ENCODE assay signal across 9 cellular contexts in the genomic region with DNA sequence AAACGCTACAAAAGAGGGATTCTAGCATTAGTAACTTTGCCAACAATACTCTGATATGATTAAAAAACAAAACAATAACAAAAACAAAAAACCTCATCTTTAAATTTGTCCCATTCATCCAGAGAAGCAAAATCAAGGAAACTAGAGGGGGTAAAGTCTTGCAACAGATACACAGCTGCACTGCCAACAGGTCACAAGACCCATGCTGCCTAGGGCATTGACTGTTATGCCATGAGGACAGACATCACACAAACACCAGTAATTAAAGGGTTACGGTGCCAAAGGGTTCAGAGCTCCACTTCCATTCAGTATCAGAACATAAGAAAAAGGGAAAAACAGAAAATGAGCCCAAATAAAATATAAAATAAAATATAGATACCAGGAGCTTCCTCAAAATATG. TPM values are rescaled to one million over a fixed set of nuclear protein-coding genes. Genes with fewer than 3 reads are reported as not detected.
DNase-seq lines count a peak whose midpoint lies in the region; ATAC-seq and TF ChIP-seq lines count a peak whose summit lies in the region.
"Had no signal": no experiment of that assay in that cellular context is flagged by ENCODE, and none has a peak within 500 bp of the region (broad histone marks: within the 10 kb centered on the region; RNA-seq: fewer than 3 reads in every experiment).

No MANE protein-coding gene starts in this region.

- peak; percentile 58 to 70 for DNase-seq in AML-193 (lab: John Stamatoyannopoulos, UW)
- no peak for DNase-seq in HFFc6
- no peak for DNase-seq in astrocyte of the cerebellum (ENCODE audit: low read depth)
- no peak for DNase-seq in dedifferentiated amniotic fluid mesenchymal stem cell (ENCODE audit: extremely low spot score)
- DNase-seq: SHP77 had no signal

- H3K27me3 Mint-ChIP-seq in HFFc6 (ENCODE audit: insufficient read depth): no peaks in the 10 kb centered on the region; the same call in 1 of the 2 replicates

- peaks cover 28% of the 10 kb centered on the region for H3K36me3 ChIP-seq in mesodermal cell (ENCODE audit: control insufficient read depth, insufficient read depth, low read length)

- H3K4me1 Mint-ChIP-seq in HFFc6 (ENCODE audit: low read depth): peaks cover 34% of the 10 kb centered on the region

- H3K4me1 ChIP-seq in mesodermal cell (ENCODE audit: control insufficient read depth, insufficient read depth, low read length, poor library complexity, severe bottlenecking): peaks cover 16% of the 10 kb centered on the region

- peak overlapping the region; percentile 98 for H3K4me3 Mint-ChIP-seq in HFFc6

- TF ChIP-seq POLR2A in GM18505 (IDR thresholded peaks at IDR 0.05; ENCODE audit: borderline replicate concordance, extremely low read depth, insufficient read depth, insufficient read length): no peak

- no peaks in the 10 kb centered on the region for H3K9me3 ChIP-seq in mesodermal cell (ENCODE audit: control insufficient read depth, low read length)

- TF ChIP-seq CTCF in HFFc6 (IDR thresholded peaks at IDR 0.05) (no peak), astrocyte of the cerebellum (IDR thresholded peaks at IDR 0.05; ENCODE audit: low read depth, low read length, missing control alignments) (no peak)

- H3K27ac Mint-ChIP-seq in HFFc6: peak overlapping the region; percentile 77

- ATAC-seq in GM19023 (IDR thresholded peaks at IDR 0.05; ENCODE audit: unreplicated experiment) (no peak), HG02678 (IDR thresholded peaks at IDR 0.05; ENCODE audit: unreplicated experiment) (no peak), GM18505 (IDR thresholded peaks at IDR 0.05; ENCODE audit: unreplicated experiment) (no peak)

- in situ Hi-C loops in astrocyte of the cerebellum (cut with HindIII; ENCODE audit: low sequenced_read_pairs): no loop called here

- H3K9me3 Mint-ChIP-seq in HFFc6: no peaks in the 10 kb centered on the region

- H3K27ac ChIP-seq in mesodermal cell (ENCODE audit: low read depth, low read length, severe bottlenecking): no peak overlapping the region

- 80 to 83% methylated on average over 1 of the region's 2 CpGs for WGBS in mesodermal cell (ENCODE audit: insufficient coverage in 2 of 2), 2 experiments

- H3K4me3 ChIP-seq in astrocyte of the cerebellum (ENCODE audit: low read depth, low read length): peak overlapping the region; percentile 67
- peak overlapping the region; percentile 72 for H3K4me3 ChIP-seq in mesodermal cell (ENCODE audit: extremely low read depth, insufficient read depth, low read length, poor library complexity, severe bottlenecking)

- no peaks in the 10 kb centered on the region for H3K36me3 Mint-ChIP-seq in HFFc6 (ENCODE audit: low read depth)

RNA-seq across cellular contexts. Expression of gene TBC1D20, which starts 1.6 kb away (rescaled TPM):
- total RNA-seq in HFFc6 (2021; fragmentation: NEBNext Ultra II Directional; extraction: Animal tissue kit (Norgen Biotek cat#: 25700)): 10 to 100 TPM; 36.7 to 47.0 (median 42.1) TPM
- 25.4 TPM for polyA plus RNA-seq in mesodermal cell (2013, experiment 1 of 2)
- polyA plus RNA-seq in mesodermal cell (2013, experiment 2 of 2): 21.6 TPM

RNA-seq across cellular contexts. Expression of gene RBCK1, which starts 52.6 kb away (rescaled TPM):
- 10 to 100 TPM; 76.4 to 84.1 (median 77.2) TPM for total RNA-seq in HFFc6 (2021; fragmentation: NEBNext Ultra II Directional; extraction: Animal tissue kit (Norgen Biotek cat#: 25700))
- 61.7 TPM for polyA plus RNA-seq in mesodermal cell (2013, experiment 1 of 2)
- 56.2 TPM for polyA plus RNA-seq in mesodermal cell (2013, experiment 2 of 2)

Comparison
In these comparisons a context has a peak if more than half of its experiments do, and no peak if none do; other contexts are left out.
1. DNase-seq: peak in AML-193 (2 of 2); none in HFFc6 (single experiment), astrocyte of the cerebellum (single experiment) and dedifferentiated amniotic fluid mesenchymal stem cell (single experiment).